In genomic region chr6:65776332-65776731, GRCh38 we compare ENCODE assay signal across 20 cellular contexts.
A peak's percentile ranks its signal among the peaks of the same experiment; 100 is the strongest.
DNase-seq lines count a peak whose midpoint lies in the region; ATAC-seq and TF ChIP-seq lines count a peak whose summit lies in the region.
"Had no signal": no experiment of that assay in that cellular context is flagged by ENCODE, and none has a peak within 500 bp of the region (broad histone marks: within the 10 kb centered on the region; RNA-seq: fewer than 3 reads in every experiment).

No MANE protein-coding gene starts in this region.

- peak overlapping the region; percentile 20 for H3K27ac Mint-ChIP-seq in glutamatergic neuron (ENCODE audit: unreplicated experiment)
- H3K27ac Mint-ChIP-seq: activated CD8-positive, alpha-beta T cell treated with anti-CD3 and anti-CD28 coated beads, Interleukin-2, amount 10 ng/mL, durations not matched to agents 7 days and 5 days; activated T-helper 17 cell treated with anti-CD3 and anti-CD28 coated beads, Interleukin-2, amount 50 U/mL, for 72 hours; stimulated activated effector memory CD8-positive, alpha-beta T cell treated with anti-CD3 and anti-CD28 coated beads, Interleukin-12 subunit alpha, Interleukin-12 subunit beta, amount 100 ng/mL, for 72 hours had no signal

- in situ Hi-C loops in transverse colon (cut with MboI; ENCODE audit: low pct_ligation_motif_present in 1 of 4, low pct_unique_long_range_greater_than_20kb in 1 of 4, low sequenced_read_pairs in 3 of 4): no loop called here

- peaks cover 3% of the 10 kb centered on the region for H3K27me3 Mint-ChIP-seq in glutamatergic neuron (ENCODE audit: unreplicated experiment)
- H3K27me3 Mint-ChIP-seq: activated T-helper 17 cell treated with anti-CD3 and anti-CD28 coated beads, Interleukin-2, amount 50 U/mL, for 72 hours had no signal

- POLR2A ChIA-PET in RWPE1 (lab: Yijun Ruan, JAX; ENCODE audit: low non-redundant PET): no interaction called here

- no peak for ATAC-seq in Right ventricle myocardium inferior
- ATAC-seq: A549; activated CD8-positive, alpha-beta T cell treated with anti-CD3 and anti-CD28 coated beads, Interleukin-2, amount 10 ng/mL, durations not matched to agents 7 days and 5 days; activated T-helper 17 cell treated with anti-CD3 and anti-CD28 coated beads, Interleukin-2, amount 50 U/mL, for 72 hours; HCT116; stimulated activated effector memory CD8-positive, alpha-beta T cell treated with anti-CD3 and anti-CD28 coated beads, Interleukin-12 subunit alpha, Interleukin-12 subunit beta, amount 100 ng/mL, for 72 hours had no signal

- no peak for TF ChIP-seq CTCF in RWPE1 (conservative IDR thresholded peaks at IDR 0.05; ENCODE audit: low read depth)
- no peak for TF ChIP-seq CTCF in glutamatergic neuron (IDR thresholded peaks at IDR 0.05; ENCODE audit: partially characterized antibody, unreplicated experiment)
- TF ChIP-seq CTCF in transverse colon (IDR thresholded peaks at IDR 0.05): peak in 4 of 5 experiments; percentile 24 to 42 (median 33)

- no peak for TF ChIP-seq EP300 in transverse colon (IDR thresholded peaks at IDR 0.05; ENCODE audit: low read depth)

- CTCF ChIA-PET in RWPE1 (lab: Yijun Ruan, JAX): interaction anchor here (0.6 kb wide), 1 partner anchor 838 kb away, joined by 3 read pairs; no protein-coding TSS in a partner anchor

- intact Hi-C loops in transverse colon (cut with DNase I; ENCODE audit: low total_unique reads) (no loop called here), Right ventricle myocardium inferior (cut with DNase I) (no loop called here)

- H3K27ac ChIP-seq in RWPE1 (no peak overlapping the region), transverse colon (no peak overlapping the region)
- H3K27ac ChIP-seq: A549, adrenal gland, epithelial cell of prostate, tibial nerve had no signal

- H3K27me3 ChIP-seq in transverse colon: no peaks in the 10 kb centered on the region
- H3K27me3 ChIP-seq: adrenal gland, tibial nerve had no signal

- DNase-seq in NCI-H748 (lab: John Stamatoyannopoulos, UW; ENCODE audit: unreplicated experiment) (peak; percentile 30), NCI-H748 treated with DMSO at 0.1 percent for 48 hours (lab: John Stamatoyannopoulos, UW) (no peak), RWPE1 (ENCODE audit: low spot score) (peak; percentile 5), glutamatergic neuron (no peak), transverse colon (no peak), ecto neural progenitor cell (ENCODE audit: low spot score) (no peak), Right ventricle myocardium inferior (ENCODE audit: missing footprints) (no peak)
- no peak for DNase-seq in activated CD4-positive, alpha-beta T cell treated with anti-CD3 and anti-CD28 coated beads for 48 hours
- DNase-seq: activated CD8-positive, alpha-beta T cell treated with anti-CD3 and anti-CD28 coated beads, Interleukin-2, amount 10 ng/mL, durations not matched to agents 7 days and 5 days; cerebellar nuclear complex; kidney glomerular epithelial cell; NCI-H1092; SW 1271 had no signal

- WGBS in transverse colon (ENCODE audit: low coverage in 1 of 2), 2 donors: 31 to 41% methylated on average over 3 to 4 of the region's 4 CpGs

- no peaks in the 10 kb centered on the region for H3K9me3 ChIP-seq in transverse colon
- H3K9me3 ChIP-seq: A549, adrenal gland, tibial nerve had no signal

- no peaks in the 10 kb centered on the region for H3K36me3 Mint-ChIP-seq in glutamatergic neuron (ENCODE audit: unreplicated experiment)
- H3K36me3 Mint-ChIP-seq: stimulated activated effector memory CD8-positive, alpha-beta T cell treated with anti-CD3 and anti-CD28 coated beads, Interleukin-12 subunit alpha, Interleukin-12 subunit beta, amount 100 ng/mL, for 72 hours had no signal

- no peak for TF ChIP-seq POLR2A in transverse colon (IDR thresholded peaks at IDR 0.05)

- no peak overlapping the region for H3K4me3 ChIP-seq in transverse colon
- H3K4me3 ChIP-seq: A549, adrenal gland, tibial nerve had no signal

- H3K36me3 ChIP-seq in transverse colon: no peaks in the 10 kb centered on the region
- H3K36me3 ChIP-seq: adrenal gland, tibial nerve had no signal

- no peaks in the 10 kb centered on the region for H3K4me1 ChIP-seq in transverse colon
- H3K4me1 ChIP-seq: A549, adrenal gland, tibial nerve had no signal

- H3K4me3 Mint-ChIP-seq in glutamatergic neuron (ENCODE audit: unreplicated experiment): no peak overlapping the region
- H3K4me3 Mint-ChIP-seq: activated CD8-positive, alpha-beta T cell treated with anti-CD3 and anti-CD28 coated beads, Interleukin-2, amount 10 ng/mL, durations not matched to agents 7 days and 5 days; activated T-helper 17 cell treated with anti-CD3 and anti-CD28 coated beads, Interleukin-2, amount 50 U/mL, for 72 hours; stimulated activated effector memory CD8-positive, alpha-beta T cell treated with anti-CD3 and anti-CD28 coated beads, Interleukin-12 subunit alpha, Interleukin-12 subunit beta, amount 100 ng/mL, for 72 hours had no signal

- no peaks in the 10 kb centered on the region for H3K4me1 Mint-ChIP-seq in glutamatergic neuron (ENCODE audit: low read depth, unreplicated experiment)
- H3K4me1 Mint-ChIP-seq: activated T-helper 17 cell treated with anti-CD3 and anti-CD28 coated beads, Interleukin-2, amount 50 U/mL, for 72 hours; stimulated activated effector memory CD8-positive, alpha-beta T cell treated with anti-CD3 and anti-CD28 coated beads, Interleukin-12 subunit alpha, Interleukin-12 subunit beta, amount 100 ng/mL, for 72 hours had no signal

- no peaks in the 10 kb centered on the region for H3K9me3 Mint-ChIP-seq in glutamatergic neuron (ENCODE audit: unreplicated experiment)

Comparison
In these comparisons a context has a peak if more than half of its experiments do, and no peak if none do; other contexts are left out.
1. DNase-seq: peak in NCI-H748 (single experiment) and RWPE1 (single experiment); none in NCI-H748 treated with DMSO at 0.1 percent for 48 hours (single experiment), glutamatergic neuron (single experiment), transverse colon (single experiment), activated CD4-positive, alpha-beta T cell treated with anti-CD3 and anti-CD28 coated beads for 48 hours (single experiment), ecto neural progenitor cell (single experiment) and Right ventricle myocardium inferior (single experiment).
2. CTCF ChIP-seq: peak in transverse colon (4 of 5); none in RWPE1 (single experiment) and glutamatergic neuron (single experiment).